In genomic region chr9:35482071-35482470, GRCh38 we compare ENCODE assay signal across 12 cellular contexts.
"Had no signal": no experiment of that assay in that cellular context is flagged by ENCODE, and none has a peak within 500 bp of the region (broad histone marks: within the 10 kb centered on the region; RNA-seq: fewer than 3 reads in every experiment).

No MANE protein-coding gene starts in this region.

- DNase-seq: activated gamma-delta T cell; activated naive CD8-positive, alpha-beta T cell treated with anti-CD3 and anti-CD28 coated beads, Interleukin-2, amount 10 ng/mL, durations not matched to agents 7 days and 5 days; activated T-cell treated with anti-CD3 and anti-CD28 coated beads for 4 hours; amniotic stem cell; NCI-H1048; NCI-H1930; NCI-H510A; NCI-H526 treated with DMSO at 0.1 percent for 48 hours had no signal

- H3K4me3 ChIP-seq: ascending aorta, body of pancreas, SJSA1 had no signal

- H3K4me1 ChIP-seq: ascending aorta, SJSA1 had no signal

- H3K27ac ChIP-seq: body of pancreas, SJSA1, WERI-Rb-1 had no signal

- H3K27me3 ChIP-seq: ascending aorta, body of pancreas, SJSA1 had no signal

- H3K36me3 ChIP-seq: ascending aorta, SJSA1, WERI-Rb-1 had no signal

- H3K9me3 ChIP-seq: ascending aorta, body of pancreas, SJSA1 had no signal
